14 cellular contexts compared by ENCODE assay signal in the genomic region with DNA sequence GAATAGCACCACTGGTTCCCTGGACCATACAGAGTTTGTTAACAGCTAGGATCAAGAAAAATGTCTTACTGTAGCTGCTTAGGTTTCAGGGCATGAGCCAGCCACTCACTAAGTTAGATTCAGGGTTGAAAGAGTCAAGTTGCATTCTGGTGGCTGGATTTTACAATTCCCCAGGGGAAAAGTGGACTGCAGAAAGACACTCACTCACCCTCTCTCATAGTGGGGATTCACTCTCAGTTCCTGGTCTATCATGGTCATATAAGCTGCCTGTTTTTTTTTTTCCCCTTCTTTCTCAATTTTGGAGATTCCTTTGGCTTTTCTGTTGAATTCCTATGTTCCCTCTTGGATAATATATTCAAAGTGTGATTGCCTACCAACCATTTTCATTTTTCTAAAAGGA.
DNase-seq lines count a peak whose midpoint lies in the region; TF ChIP-seq lines count a peak whose summit lies in the region.
"Had no signal": no experiment of that assay in that cellular context is flagged by ENCODE, and none has a peak within 500 bp of the region (broad histone marks: within the 10 kb centered on the region; RNA-seq: fewer than 3 reads in every experiment).

No MANE protein-coding gene starts in this region.

- no peak overlapping the region for H3K4me3 ChIP-seq in AG04449 (ENCODE audit: low read depth, low read length)
- H3K4me3 ChIP-seq in effector memory CD4-positive, alpha-beta T cell (ENCODE audit: insufficient read depth, low read depth, low read length, poor library complexity, severe bottlenecking): no peak overlapping the region
- H3K4me3 ChIP-seq: BLaER1, GM23248, HAP-1 had no signal

- POLR2A ChIA-PET in AG04449 (lab: Yijun Ruan, JAX): no interaction called here

- H3K27me3 ChIP-seq in effector memory CD4-positive, alpha-beta T cell (replicated peaks; ENCODE audit: control insufficient read depth, insufficient read depth, low read length, poor library complexity, severe bottlenecking): no peaks in the 10 kb centered on the region

- H3K36me3 ChIP-seq in effector memory CD4-positive, alpha-beta T cell (ENCODE audit: control insufficient read depth, insufficient read depth, low read length): no peaks in the 10 kb centered on the region
- H3K36me3 ChIP-seq: BLaER1, HAP-1 had no signal

- CTCF ChIA-PET in AG04449 (lab: Yijun Ruan, JAX): no interaction called here

- H3K4me1 ChIP-seq in effector memory CD4-positive, alpha-beta T cell (ENCODE audit: control insufficient read depth, insufficient read depth, low read length, poor library complexity, severe bottlenecking): no peaks in the 10 kb centered on the region
- H3K4me1 ChIP-seq: BLaER1, HAP-1 had no signal

- DNase-seq in AG04449 (ENCODE audit: low read depth, low spot score) (peak; percentile 12), AG20443 (ENCODE audit: low spot score) (peak; percentile 10), GM04504 (ENCODE audit: low read depth) (peak; percentile 3), fibroblast of gingiva (ENCODE audit: low read depth) (peak; percentile 6), T-helper 9 cell (no peak)
- no peak for DNase-seq in effector memory CD4-positive, alpha-beta T cell
- no peak for DNase-seq in activated T-cell treated with anti-CD3 and anti-CD28 coated beads, Interleukin-2, amount 50 U/mL, for 48 hours
- DNase-seq: 8988T; CD4-positive, alpha-beta memory T cell; GDM1; GM23248; KBM-7 had no signal

- H3K9me3 ChIP-seq in effector memory CD4-positive, alpha-beta T cell (ENCODE audit: control insufficient read depth, low read length): no peaks in the 10 kb centered on the region
- H3K9me3 ChIP-seq: HAP-1 had no signal

- H3K27ac ChIP-seq in effector memory CD4-positive, alpha-beta T cell (ENCODE audit: insufficient read depth, low read length, poor library complexity, severe bottlenecking): no peak overlapping the region
- H3K27ac ChIP-seq: BLaER1, GM23248 had no signal

- TF ChIP-seq CTCF in AG04449 (IDR thresholded peaks at IDR 0.05; ENCODE audit: insufficient read depth, low read length, missing control alignments): no peak

Comparison
In these comparisons a context has a peak if more than half of its experiments do, and no peak if none do; other contexts are left out.
1. DNase-seq: peak in AG04449 (single experiment), AG20443 (single experiment), GM04504 (single experiment) and fibroblast of gingiva (single experiment); none in effector memory CD4-positive, alpha-beta T cell (0 of 3), activated T-cell treated with anti-CD3 and anti-CD28 coated beads, Interleukin-2, amount 50 U/mL, for 48 hours (0 of 2) and T-helper 9 cell (single experiment).